10 cellular contexts compared by ENCODE assay signal in the genomic region with DNA sequence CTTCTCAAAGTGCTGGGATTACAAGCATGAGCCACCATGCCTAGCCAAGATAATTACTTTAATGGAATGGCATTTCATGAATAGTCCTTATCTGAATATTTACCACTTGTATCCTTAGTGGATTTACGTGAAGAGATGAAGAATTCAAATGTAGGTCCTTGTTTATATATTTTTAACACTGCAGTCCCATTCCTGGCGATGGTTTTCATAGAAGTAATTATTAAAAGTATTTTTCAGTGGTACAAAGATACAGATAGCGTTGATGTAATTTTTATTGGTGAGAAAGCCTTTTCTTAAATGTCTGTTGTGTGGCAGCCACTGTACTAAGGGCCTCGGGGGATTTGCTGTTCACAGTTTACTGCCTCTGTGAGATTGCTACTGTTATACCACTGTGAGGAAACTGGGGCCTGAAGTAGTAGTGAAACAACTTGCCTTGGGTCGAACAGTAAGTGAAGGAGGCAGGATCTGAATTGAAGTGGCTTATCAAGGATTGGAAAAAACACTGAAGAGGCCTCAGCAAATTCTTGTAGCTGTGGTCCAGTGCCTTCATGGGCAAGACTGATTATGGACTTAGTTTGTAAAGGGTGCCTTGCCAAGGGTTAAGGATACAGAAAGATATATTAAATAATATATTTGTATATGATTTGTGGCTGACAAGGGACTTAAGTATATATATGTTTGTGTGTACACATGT.
DNase-seq lines count a peak whose midpoint lies in the region; ATAC-seq lines count a peak whose summit lies in the region.
"Had no signal": no experiment of that assay in that cellular context is flagged by ENCODE, and none has a peak within 500 bp of the region (broad histone marks: within the 10 kb centered on the region; RNA-seq: fewer than 3 reads in every experiment).

No MANE protein-coding gene starts in this region.

- H3K27me3 Mint-ChIP-seq in naive B cell: no peaks in the 10 kb centered on the region

- peak; percentile 54 for ATAC-seq in GM18870 (IDR thresholded peaks at IDR 0.05; ENCODE audit: unreplicated experiment)
- ATAC-seq in HG02610 (IDR thresholded peaks at IDR 0.05; ENCODE audit: unreplicated experiment): peak; percentile 76
- peak; percentile 50 for ATAC-seq in HG03457 (IDR thresholded peaks at IDR 0.05; ENCODE audit: unreplicated experiment)
- ATAC-seq in naive B cell (ENCODE audit: low read depth in 2 of 2): peak; percentile 71 to 75
- ATAC-seq: stimulated activated naive CD8-positive, alpha-beta T cell treated with anti-CD3 and anti-CD28 coated beads, Interleukin-15, Interleukin-2, amounts not matched to agents 100 U/mL and 50 U/mL, for 24 hours had no signal

- H3K27ac Mint-ChIP-seq in naive B cell: peak overlapping the region in 3 of 6 donors; percentile 1 to 83 (median 39)

- no peaks in the 10 kb centered on the region for H3K9me3 Mint-ChIP-seq in naive B cell

- no peaks in the 10 kb centered on the region for H3K36me3 Mint-ChIP-seq in naive B cell

- DNase-seq in naive B cell (no peak), NCI-H2227 (lab: John Stamatoyannopoulos, UW; ENCODE audit: unreplicated experiment) (no peak), NOMO-1 treated with dmso at 0.1 percent for 144 hours (lab: John Stamatoyannopoulos, UW; ENCODE audit: unreplicated experiment) (no peak), Kasumi-1 (lab: John Stamatoyannopoulos, UW) (no peak)
- DNase-seq in stimulated activated naive CD4-positive, alpha-beta T cell (lab: John Stamatoyannopoulos, UW): no peak
- DNase-seq: activated T-cell treated with anti-CD3 and anti-CD28 coated beads, Interleukin-2, amount 50 U/mL, for 48 hours; stimulated activated naive CD8-positive, alpha-beta T cell treated with anti-CD3 and anti-CD28 coated beads, Interleukin-15, Interleukin-2, amounts not matched to agents 100 U/mL and 50 U/mL, for 24 hours had no signal

- H3K4me3 Mint-ChIP-seq in naive B cell: no peak overlapping the region

- peaks cover 12 to 16% (median 15%) of the 10 kb centered on the region in 3 donors for H3K4me1 Mint-ChIP-seq in naive B cell
